In the genomic region with DNA sequence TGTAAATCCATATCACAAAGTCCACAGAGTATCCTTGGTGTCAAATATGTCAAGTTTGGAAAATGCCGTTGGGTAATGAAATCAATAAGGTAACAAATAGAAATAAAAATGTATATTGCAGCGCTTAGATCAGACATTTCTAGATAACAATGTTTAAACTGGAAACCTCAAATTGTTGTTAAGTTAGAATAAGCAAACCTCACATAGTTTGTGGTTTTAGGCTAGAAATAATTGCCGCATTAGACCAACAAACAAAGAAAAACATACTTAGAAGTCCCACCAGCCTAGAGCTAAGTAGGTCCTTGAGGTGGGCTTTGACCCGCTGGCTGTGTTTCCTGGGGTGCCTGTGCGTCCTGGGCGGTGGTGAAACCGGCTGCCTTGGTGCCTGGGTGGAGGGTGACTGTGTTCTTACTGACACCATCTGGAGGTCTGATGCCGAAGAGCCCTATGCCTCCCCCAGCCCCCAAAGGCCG, we compare ENCODE assay signal across 14 cellular contexts.
DNase-seq lines count a peak whose midpoint lies in the region; ATAC-seq and TF ChIP-seq lines count a peak whose summit lies in the region.
"Had no signal": no experiment of that assay in that cellular context is flagged by ENCODE, and none has a peak within 500 bp of the region (broad histone marks: within the 10 kb centered on the region; RNA-seq: fewer than 3 reads in every experiment).

No MANE protein-coding gene starts in this region.

- WGBS in mesenchymal stem cell = 66% methylated on average over 6 of the region's 9 CpGs

- H4K91ac ChIP-seq in mesenchymal stem cell (ENCODE audit: low read length) = no peak overlapping the region

- no peak overlapping the region for H3K23ac ChIP-seq in mesenchymal stem cell (ENCODE audit: low read length in 2 of 2)

- no TSS peak for BruUV-seq in A673 (replicated peaks; lab: Mats Ljungman, UMichigan)

- H3K27me3 ChIP-seq in A673 (replicated peaks; ENCODE audit: insufficient read depth, low read depth, low read length, poor library complexity) = no peaks in the 10 kb centered on the region
- peaks cover 28 to 62% of the 10 kb centered on the region in 2 experiments for H3K27me3 ChIP-seq in mesenchymal stem cell (ENCODE audit: control insufficient read depth in 1 of 2, insufficient read depth in 1 of 2, low read length in 2 of 2)
- H3K27me3 ChIP-seq: BE2C had no signal

- H3K4me2 ChIP-seq in mesenchymal stem cell (ENCODE audit: low read length, poor library complexity, severe bottlenecking) = no peak overlapping the region

- no peak overlapping the region for H3K18ac ChIP-seq in mesenchymal stem cell (ENCODE audit: low read depth in 1 of 2, low read length in 2 of 2)

- DNase-seq in A673 (ENCODE audit: low spot score) = no peak
- no peak for DNase-seq in SK-N-MC (ENCODE audit: low read depth, low spot score)
- DNase-seq in mesenchymal stem cell = peak; percentile 17
- DNase-seq in activated CD4-positive, alpha-beta T cell treated with anti-CD3 and anti-CD28 coated beads, Interleukin-2, amount 50 U/mL, for 4 hours = no peak
- no peak for DNase-seq in SKM-1 treated with dmso at 0.1 percent for 144 hours (lab: John Stamatoyannopoulos, UW; ENCODE audit: unreplicated experiment)
- DNase-seq: CD4-positive, alpha-beta T cell; NCI-H1048; NCI-H187 treated with DMSO at 0.1 percent for 48 hours; Right ventricle myocardium superior; SW 1271 had no signal

- H3K36me3 ChIP-seq in A673 (ENCODE audit: insufficient read depth, low read length, poor library complexity, severe bottlenecking) (no peaks in the 10 kb centered on the region), HEK293 (ENCODE audit: control insufficient read depth in 2 of 2, insufficient read depth in 1 of 2, low read length in 2 of 2) (no peaks in the 10 kb centered on the region), SK-N-MC (ENCODE audit: insufficient read depth, low read length) (no peaks in the 10 kb centered on the region), mesenchymal stem cell (ENCODE audit: control insufficient read depth in 1 of 2, insufficient read depth in 2 of 2, low read depth in 1 of 2, low read length in 2 of 2) (no peaks in the 10 kb centered on the region)
- H3K36me3 ChIP-seq: BE2C, HAP-1 had no signal

- POLR2A ChIA-PET in A673 (lab: Charles Lee; ENCODE audit: low non-redundant PET) (no interaction called here), HEK293 (lab: Yijun Ruan, JAX) (interaction anchor here (0.8 to 1.1 kb wide), 2 partner anchors 12 to 213 kb away, joined by 3 to 6 read pairs; no protein-coding TSS in a partner anchor)

- H2BK15ac ChIP-seq in mesenchymal stem cell (ENCODE audit: low read depth, poor library complexity, severe bottlenecking) = no peak overlapping the region

- H2BK120ac ChIP-seq in mesenchymal stem cell (ENCODE audit: low read depth, low read length) = no peak overlapping the region

- intact Hi-C loops in A673 (cut with micrococcal nuclease; ENCODE audit: unreplicated experiment) = no loop called here

- H2BK12ac ChIP-seq in mesenchymal stem cell (ENCODE audit: low read length in 2 of 2) = no peak overlapping the region

- H2AFZ ChIP-seq in mesenchymal stem cell (ENCODE audit: low read depth, low read length) = no peak overlapping the region

- H3K4me3 ChIP-seq in A673 (ENCODE audit: low read depth, low read length, poor library complexity, severe bottlenecking) = no peak overlapping the region
- no peak overlapping the region for H3K4me3 ChIP-seq in HEK293 (ENCODE audit: low read depth, low read length)
- H3K4me3 ChIP-seq in SK-N-MC = peak overlapping the region; percentile 70
- H3K4me3 ChIP-seq in mesenchymal stem cell (ENCODE audit: insufficient read depth in 1 of 2, low read depth in 1 of 2, low read length in 2 of 2) = no peak overlapping the region
- H3K4me3 ChIP-seq: HAP-1 had no signal

- H2AK5ac ChIP-seq in mesenchymal stem cell (ENCODE audit: low read length, severe bottlenecking) = no peak overlapping the region

- no peak overlapping the region for H4K8ac ChIP-seq in mesenchymal stem cell (ENCODE audit: low read length)

- H3K4me1 ChIP-seq in A673 (ENCODE audit: insufficient read depth, low read length, poor library complexity, severe bottlenecking) = peaks cover 26% of the 10 kb centered on the region
- H3K4me1 ChIP-seq in HEK293 (ENCODE audit: control insufficient read depth, insufficient read depth, low read length) = peaks cover 23% of the 10 kb centered on the region
- H3K4me1 ChIP-seq in mesenchymal stem cell (ENCODE audit: control insufficient read depth, insufficient read depth, low read depth, low read length) = peaks cover 9% of the 10 kb centered on the region
- H3K4me1 ChIP-seq: HAP-1 had no signal

- no peaks in the 10 kb centered on the region for H3K79me1 ChIP-seq in mesenchymal stem cell (replicated peaks; ENCODE audit: low read length, poor library complexity, severe bottlenecking)

- H3K9me3 ChIP-seq in A673 (ENCODE audit: low read depth, low read length, poor library complexity, severe bottlenecking) (no peaks in the 10 kb centered on the region), HEK293 (ENCODE audit: control insufficient read depth, insufficient read depth, low read depth, low read length) (no peaks in the 10 kb centered on the region), SK-N-MC (ENCODE audit: low read depth, low read length) (no peaks in the 10 kb centered on the region), mesenchymal stem cell (ENCODE audit: control insufficient read depth, low read length) (no peaks in the 10 kb centered on the region)
- H3K9me3 ChIP-seq: BE2C, HAP-1 had no signal

- H3K9ac ChIP-seq in SK-N-MC (ENCODE audit: insufficient read length) = no peak overlapping the region
- H3K9ac ChIP-seq in mesenchymal stem cell (ENCODE audit: low read length) = no peak overlapping the region

- ATAC-seq in HG03460 (IDR thresholded peaks at IDR 0.05; ENCODE audit: unreplicated experiment) = no peak

- H3K4ac ChIP-seq in mesenchymal stem cell (ENCODE audit: low read depth in 1 of 2, low read length in 2 of 2) = no peak overlapping the region

- no peak overlapping the region for H3K14ac ChIP-seq in mesenchymal stem cell (ENCODE audit: low read length in 2 of 2)

- H3K27ac ChIP-seq in A673 (ENCODE audit: low read depth, low read length, poor library complexity, severe bottlenecking) (peak overlapping the region; percentile 62), HEK293 (ENCODE audit: extremely low read depth, low read depth, low read length) (peak overlapping the region; percentile 73), SK-N-MC (no peak overlapping the region), mesenchymal stem cell (ENCODE audit: low read length, poor library complexity, severe bottlenecking) (no peak overlapping the region)

- TF ChIP-seq CTCF in A673 (conservative IDR thresholded peaks at IDR 0.05; ENCODE audit: low read depth, low read length) (no peak), HEK293 (tag by site-specific recombination; IDR thresholded peaks at IDR 0.05) (no peak)

- CTCF ChIA-PET in A673 (lab: Charles Lee) = no interaction called here
- CTCF ChIA-PET in HEK293 (lab: Yijun Ruan, JAX) = interaction anchor here (0.8 to 1.1 kb wide), 2 partner anchors 16 to 47 kb away, joined by 3 to 7 read pairs; no protein-coding TSS in a partner anchor

- no peak overlapping the region for H2BK5ac ChIP-seq in mesenchymal stem cell (ENCODE audit: low read depth, low read length, poor library complexity, severe bottlenecking)

TF ChIP-seq in HEK293, 187 proteins besides CTCF, POLR2A, EP300 and RAD21 (continues in another document):
- TF ChIP-seq ZXDB (tag by site-specific recombination; IDR thresholded peaks at IDR 0.05) (peak; percentile 16; the same call in 1 of the 2 replicates), ZNF112 (tag by site-specific recombination; IDR thresholded peaks at IDR 0.05) (no peak), ZNF660 (tag by site-specific recombination; IDR thresholded peaks at IDR 0.05) (no peak), OSR2 (tag by site-specific recombination; IDR thresholded peaks at IDR 0.05) (peak; percentile 29; the same call in 1 of the 2 replicates), ZSCAN23 (tag by site-specific recombination; IDR thresholded peaks at IDR 0.05) (no peak), ZNF394 (tag by site-specific recombination; IDR thresholded peaks at IDR 0.05; ENCODE audit: borderline replicate concordance) (no peak), ZNF585B (tag by site-specific recombination; IDR thresholded peaks at IDR 0.05) (no peak), KLF10 (tag by site-specific recombination; IDR thresholded peaks at IDR 0.05) (no peak), ZNF335 (tag by site-specific recombination; conservative IDR thresholded peaks at IDR 0.05) (0 out of 2 replicates have a peak, but pooled peaks have one; percentile 18), ZNF24 (tag by site-specific recombination; IDR thresholded peaks at IDR 0.05) (no peak), ZNF629 (tag by site-specific recombination; IDR thresholded peaks at IDR 0.05) (peak; percentile 9; the same call in 1 of the 2 replicates)
- TF ChIP-seq, protein P1, sequence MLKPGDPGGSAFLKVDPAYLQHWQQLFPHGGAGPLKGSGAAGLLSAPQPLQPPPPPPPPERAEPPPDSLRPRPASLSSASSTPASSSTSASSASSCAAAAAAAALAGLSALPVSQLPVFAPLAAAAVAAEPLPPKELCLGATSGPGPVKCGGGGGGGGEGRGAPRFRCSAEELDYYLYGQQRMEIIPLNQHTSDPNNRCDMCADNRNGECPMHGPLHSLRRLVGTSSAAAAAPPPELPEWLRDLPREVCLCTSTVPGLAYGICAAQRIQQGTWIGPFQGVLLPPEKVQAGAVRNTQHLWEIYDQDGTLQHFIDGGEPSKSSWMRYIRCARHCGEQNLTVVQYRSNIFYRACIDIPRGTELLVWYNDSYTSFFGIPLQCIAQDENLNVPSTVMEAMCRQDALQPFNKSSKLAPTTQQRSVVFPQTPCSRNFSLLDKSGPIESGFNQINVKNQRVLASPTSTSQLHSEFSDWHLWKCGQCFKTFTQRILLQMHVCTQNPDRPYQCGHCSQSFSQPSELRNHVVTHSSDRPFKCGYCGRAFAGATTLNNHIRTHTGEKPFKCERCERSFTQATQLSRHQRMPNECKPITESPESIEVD (tag by site-specific recombination; IDR thresholded peaks at IDR 0.05) = peak; percentile 61

Comparison
In these comparisons a context has a peak if more than half of its experiments do, and no peak if none do; other contexts are left out.
1. H3K27ac ChIP-seq: peak in A673 (single experiment) and HEK293 (single experiment); none in SK-N-MC (single experiment) and mesenchymal stem cell (single experiment).